In genomic region chr18:74412106-74412880, GRCh38 we compare ENCODE assay signal across 15 cellular contexts. TPM values are rescaled to one million over a fixed set of nuclear protein-coding genes. Genes with fewer than 3 reads are reported as not detected.
A peak's percentile ranks its signal among the peaks of the same experiment; 100 is the strongest.
DNase-seq lines count a peak whose midpoint lies in the region; ATAC-seq and TF ChIP-seq lines count a peak whose summit lies in the region.
"Had no signal": no experiment of that assay in that cellular context is flagged by ENCODE, and none has a peak within 500 bp of the region (broad histone marks: within the 10 kb centered on the region; RNA-seq: fewer than 3 reads in every experiment).

No MANE protein-coding gene starts in this region.

- DNase-seq in DMS79 treated with DMSO at 0.1 percent for 48 hours (lab: John Stamatoyannopoulos, UW) (peak; percentile 39), NCI-H345 treated with DMSO at 0.1 percent for 48 hours (lab: John Stamatoyannopoulos, UW; ENCODE audit: unreplicated experiment) (peak; percentile 21), neural crest cell (ENCODE audit: low read depth, low spot score) (peak; percentile 39), hepatic stellate cell (ENCODE audit: low spot score) (no peak), iPS-NIHi7 (ENCODE audit: extremely low spot score) (no peak)
- DNase-seq: activated CD4-positive, alpha-beta memory T cell treated with anti-CD3 and anti-CD28 coated beads for 36 hours had no signal

- H3K36me3 Mint-ChIP-seq in neural crest cell (ENCODE audit: low read depth), result no peaks in the 10 kb centered on the region
- H3K36me3 Mint-ChIP-seq: activated CD4-positive, alpha-beta memory T cell treated with anti-CD3 and anti-CD28 coated beads for 36 hours had no signal

- no peak for TF ChIP-seq CTCF in neural crest cell (conservative IDR thresholded peaks at IDR 0.05)

- H3K27ac ChIP-seq in cingulate gyrus (ENCODE audit: low read depth, low read length), result peak overlapping the region; percentile 43
- H3K27ac ChIP-seq: HL-60, SK-N-MC had no signal

- H3K4me1 Mint-ChIP-seq in neural crest cell, result peaks cover 24% of the 10 kb centered on the region

- H3K9me3 Mint-ChIP-seq in neural crest cell, result no peaks in the 10 kb centered on the region
- H3K9me3 Mint-ChIP-seq: activated CD4-positive, alpha-beta memory T cell treated with anti-CD3 and anti-CD28 coated beads for 36 hours; activated T-helper 17 cell treated with anti-CD3 and anti-CD28 coated beads, Interleukin-2, amount 50 U/mL, for 72 hours had no signal

- peaks cover 20% of the 10 kb centered on the region for H3K27me3 Mint-ChIP-seq in neural crest cell (ENCODE audit: low read depth)

- H3K27ac Mint-ChIP-seq in neural crest cell (ENCODE audit: unreplicated experiment), result peak overlapping the region; percentile 86
- H3K27ac Mint-ChIP-seq: activated CD4-positive, alpha-beta memory T cell treated with anti-CD3 and anti-CD28 coated beads for 36 hours; activated T-helper 17 cell treated with anti-CD3 and anti-CD28 coated beads, Interleukin-2, amount 50 U/mL, for 72 hours had no signal

- no peak for ATAC-seq in GM19467 (IDR thresholded peaks at IDR 0.05; ENCODE audit: unreplicated experiment)
- no peak for ATAC-seq in GM18868 (IDR thresholded peaks at IDR 0.05; ENCODE audit: unreplicated experiment)
- ATAC-seq: activated T-helper 17 cell treated with anti-CD3 and anti-CD28 coated beads, Interleukin-2, amount 50 U/mL, for 72 hours had no signal

- peak overlapping the region; percentile 58 for H3K4me3 Mint-ChIP-seq in neural crest cell
- H3K4me3 Mint-ChIP-seq: activated CD4-positive, alpha-beta memory T cell treated with anti-CD3 and anti-CD28 coated beads for 36 hours had no signal

RNA-seq across cellular contexts. Expression of gene DIPK1C, which starts 44.8 kb away (rescaled TPM):
- not detected in 2 replicates for total RNA-seq in neural crest cell
- total RNA-seq: activated CD4-positive, alpha-beta memory T cell treated with anti-CD3 and anti-CD28 coated beads for 36 hours; activated T-helper 17 cell treated with anti-CD3 and anti-CD28 coated beads, Interleukin-2, amount 50 U/mL, for 72 hours; astrocyte; fibroblast of lung; lung microvascular endothelial cell had no signal

Comparison
In these comparisons a context has a peak if more than half of its experiments do, and no peak if none do; other contexts are left out.
1. DNase-seq: peak in DMS79 treated with DMSO at 0.1 percent for 48 hours (single experiment), NCI-H345 treated with DMSO at 0.1 percent for 48 hours (single experiment) and neural crest cell (single experiment); none in hepatic stellate cell (single experiment) and iPS-NIHi7 (single experiment).